In the genomic region with DNA sequence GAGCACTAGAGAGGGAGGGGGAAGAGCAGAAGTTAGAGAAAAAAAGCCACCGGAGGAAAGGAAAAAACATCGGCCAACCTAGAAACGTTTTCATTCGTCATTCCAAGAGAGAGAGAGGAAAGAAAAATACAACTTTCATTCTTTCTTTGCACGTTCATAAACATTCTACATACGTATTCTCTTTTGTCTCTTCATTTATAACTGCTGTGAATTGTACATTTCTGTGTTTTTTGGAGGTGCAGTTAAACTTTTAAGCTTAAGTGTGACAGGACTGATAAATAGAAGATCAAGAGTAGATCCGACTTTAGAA, we compare ENCODE assay signal across 10 cellular contexts. TPM values are rescaled to one million over a fixed set of nuclear protein-coding genes. Genes with fewer than 3 reads are reported as not detected.
DNase-seq lines count a peak whose midpoint lies in the region; ATAC-seq and TF ChIP-seq lines count a peak whose summit lies in the region.
"Had no signal": no experiment of that assay in that cellular context is flagged by ENCODE, and none has a peak within 500 bp of the region (broad histone marks: within the 10 kb centered on the region; RNA-seq: fewer than 3 reads in every experiment).

No MANE protein-coding gene starts in this region.

- no peak overlapping the region for H2BK120ac ChIP-seq in mesenchymal stem cell (ENCODE audit: low read depth, low read length)

- intact Hi-C loops in thyroid gland (cut with DNase I), result no loop called here

- no peaks in the 10 kb centered on the region for H3K4me1 Mint-ChIP-seq in activated T-cell treated with anti-CD3 and anti-CD28 coated beads, Interleukin-2, amount 50 U/mL, for 72 hours (ENCODE audit: low read depth)

- H3K27ac ChIP-seq in coronary artery (peak overlapping the region; percentile 98 to 99), mesenchymal stem cell (ENCODE audit: low read length, poor library complexity, severe bottlenecking) (no peak overlapping the region), thyroid gland (peak overlapping the region; percentile 97 to 100 (median 99))
- no peak overlapping the region for H3K27ac ChIP-seq in effector memory CD4-positive, alpha-beta T cell (ENCODE audit: insufficient read depth, low read length, poor library complexity, severe bottlenecking)

- no peaks in the 10 kb centered on the region for H3K36me3 ChIP-seq in mesenchymal stem cell (ENCODE audit: control insufficient read depth in 1 of 2, insufficient read depth in 2 of 2, low read depth in 1 of 2, low read length in 2 of 2)
- H3K36me3 ChIP-seq in thyroid gland, result peaks cover 25 to 30% of the 10 kb centered on the region in 2 donors
- no peaks in the 10 kb centered on the region for H3K36me3 ChIP-seq in effector memory CD4-positive, alpha-beta T cell (ENCODE audit: control insufficient read depth, insufficient read depth, low read length)
- H3K36me3 ChIP-seq: adrenal gland had no signal

- no peak overlapping the region for H2BK5ac ChIP-seq in mesenchymal stem cell (ENCODE audit: low read depth, low read length, poor library complexity, severe bottlenecking)

- ATAC-seq in activated T-cell treated with anti-CD3 and anti-CD28 coated beads, Interleukin-2, amount 50 U/mL, for 72 hours (replicated peaks in 1 of 2), result no peak
- ATAC-seq in HG03097 (IDR thresholded peaks at IDR 0.05; ENCODE audit: low FRiP score, unreplicated experiment) (no peak), GM19463 (IDR thresholded peaks at IDR 0.05; ENCODE audit: unreplicated experiment) (no peak)

- H3K4me2 ChIP-seq in mesenchymal stem cell (ENCODE audit: low read length, poor library complexity, severe bottlenecking), result peak overlapping the region; percentile 94

- TF ChIP-seq CTCF in coronary artery (IDR thresholded peaks at IDR 0.05), result no peak
- TF ChIP-seq CTCF in thyroid gland (IDR thresholded peaks at IDR 0.05), result no peak

- H2BK15ac ChIP-seq in mesenchymal stem cell (ENCODE audit: low read depth, poor library complexity, severe bottlenecking), result no peak overlapping the region

- peak overlapping the region in 1 of 2 experiments; percentile 52 for H3K18ac ChIP-seq in mesenchymal stem cell (ENCODE audit: low read depth in 1 of 2, low read length in 2 of 2)

- peak overlapping the region; percentile 82 for H3K4me3 ChIP-seq in coronary artery
- peak overlapping the region in 1 of 2 experiments; percentile 83 for H3K4me3 ChIP-seq in mesenchymal stem cell (ENCODE audit: insufficient read depth in 1 of 2, low read depth in 1 of 2, low read length in 2 of 2)
- H3K4me3 ChIP-seq in thyroid gland (replicated peaks in 1 of 3), result peak overlapping the region; percentile 87 to 91 (median 91)
- H3K4me3 ChIP-seq in effector memory CD4-positive, alpha-beta T cell (ENCODE audit: insufficient read depth, low read depth, low read length, poor library complexity, severe bottlenecking), result no peak overlapping the region

- H3K27ac Mint-ChIP-seq in activated T-cell treated with anti-CD3 and anti-CD28 coated beads, Interleukin-2, amount 50 U/mL, for 72 hours, result no peak overlapping the region

- H3K27me3 Mint-ChIP-seq in activated T-cell treated with anti-CD3 and anti-CD28 coated beads, Interleukin-2, amount 50 U/mL, for 72 hours (ENCODE audit: low read depth), result peaks cover 54% of the 10 kb centered on the region

- H2AFZ ChIP-seq in mesenchymal stem cell (ENCODE audit: low read depth, low read length), result peak overlapping the region; percentile 4

- H4K91ac ChIP-seq in mesenchymal stem cell (ENCODE audit: low read length), result no peak overlapping the region

- H2AK5ac ChIP-seq in mesenchymal stem cell (ENCODE audit: low read length, severe bottlenecking), result no peak overlapping the region

- H4K8ac ChIP-seq in mesenchymal stem cell (ENCODE audit: low read length), result no peak overlapping the region

- H3K4ac ChIP-seq in mesenchymal stem cell (ENCODE audit: low read depth in 1 of 2, low read length in 2 of 2), result no peak overlapping the region

- peak in 1 of 2 donors; percentile 26 for TF ChIP-seq POLR2A in thyroid gland (IDR thresholded peaks at IDR 0.05)

- no peaks in the 10 kb centered on the region for H3K9me3 ChIP-seq in mesenchymal stem cell (ENCODE audit: control insufficient read depth, low read length)
- no peaks in the 10 kb centered on the region for H3K9me3 ChIP-seq in thyroid gland
- no peaks in the 10 kb centered on the region for H3K9me3 ChIP-seq in effector memory CD4-positive, alpha-beta T cell (ENCODE audit: control insufficient read depth, low read length)
- H3K9me3 ChIP-seq: adrenal gland had no signal

- no peak overlapping the region for H2BK12ac ChIP-seq in mesenchymal stem cell (ENCODE audit: low read length in 2 of 2)

- peak overlapping the region; percentile 27 to 63 for H3K4me3 Mint-ChIP-seq in activated T-cell treated with anti-CD3 and anti-CD28 coated beads, Interleukin-2, amount 50 U/mL, for 72 hours

- DNase-seq in activated T-cell treated with anti-CD3 and anti-CD28 coated beads, Interleukin-2, amount 50 U/mL, for 72 hours, result no peak
- DNase-seq in activated T-cell treated with anti-CD3 and anti-CD28 coated beads, Interleukin-2, amount 50 U/mL, for 48 hours, result no peak
- DNase-seq in coronary artery (ENCODE audit: low spot score) (no peak), mesenchymal stem cell (peak; percentile 7), thyroid gland (no peak)
- DNase-seq in effector memory CD4-positive, alpha-beta T cell, result no peak
- DNase-seq: ACHN, adrenal gland had no signal

- no peak overlapping the region for H3K14ac ChIP-seq in mesenchymal stem cell (ENCODE audit: low read length in 2 of 2)

- H3K4me1 ChIP-seq in mesenchymal stem cell (ENCODE audit: control insufficient read depth, insufficient read depth, low read depth, low read length) (peaks cover 19% of the 10 kb centered on the region), thyroid gland (peaks cover 16 to 22% of the 10 kb centered on the region in 2 donors)
- no peaks in the 10 kb centered on the region for H3K4me1 ChIP-seq in effector memory CD4-positive, alpha-beta T cell (ENCODE audit: control insufficient read depth, insufficient read depth, low read length, poor library complexity, severe bottlenecking)

- no peak overlapping the region for H3K23ac ChIP-seq in mesenchymal stem cell (ENCODE audit: low read length in 2 of 2)

- peaks cover 0 to 2% of the 10 kb centered on the region in 2 donors for H3K36me3 Mint-ChIP-seq in activated T-cell treated with anti-CD3 and anti-CD28 coated beads, Interleukin-2, amount 50 U/mL, for 72 hours (ENCODE audit: insufficient read depth in 2 of 2)

- H3K79me1 ChIP-seq in mesenchymal stem cell (replicated peaks; ENCODE audit: low read length, poor library complexity, severe bottlenecking), result no peaks in the 10 kb centered on the region

- H3K27me3 ChIP-seq in mesenchymal stem cell (ENCODE audit: control insufficient read depth in 1 of 2, insufficient read depth in 1 of 2, low read length in 2 of 2), result peaks cover 5 to 39% of the 10 kb centered on the region in 2 experiments
- H3K27me3 ChIP-seq in thyroid gland, result no peaks in the 10 kb centered on the region
- H3K27me3 ChIP-seq in effector memory CD4-positive, alpha-beta T cell (replicated peaks; ENCODE audit: control insufficient read depth, insufficient read depth, low read length, poor library complexity, severe bottlenecking), result no peaks in the 10 kb centered on the region

- 0% methylated on average over 3 of the region's 7 CpGs for WGBS in mesenchymal stem cell
- 3% methylated on average over 7 of the region's 7 CpGs for WGBS in thyroid gland, 2 donors

- no peaks in the 10 kb centered on the region for H3K9me3 Mint-ChIP-seq in activated T-cell treated with anti-CD3 and anti-CD28 coated beads, Interleukin-2, amount 50 U/mL, for 72 hours

- H3K9ac ChIP-seq in mesenchymal stem cell (ENCODE audit: low read length), result peak overlapping the region; percentile 90

RNA-seq across cellular contexts. Expression of a gene that starts 2.0 kb away (rescaled TPM):
- total RNA-seq in activated T-cell treated with anti-CD3 and anti-CD28 coated beads, Interleukin-2, amount 50 U/mL, for 72 hours, result not detected
- 0.76 TPM for polyA plus RNA-seq in mesenchymal stem cell (2013, experiment 1 of 2)
- 0.68 TPM for polyA plus RNA-seq in mesenchymal stem cell (2013, experiment 2 of 2)
- 100 to 1,000 TPM; 333 to 768 (median 629) TPM for total RNA-seq in thyroid gland

Comparison
In these comparisons a context has a peak if more than half of its experiments do, and no peak if none do; other contexts are left out.
1. H3K27ac ChIP-seq: peak in coronary artery (2 of 2) and thyroid gland (3 of 3); none in mesenchymal stem cell (single experiment) and effector memory CD4-positive, alpha-beta T cell (single experiment).
2. RNA of a gene that starts 2.0 kb away (total RNA-seq): 333 to 768 TPM in thyroid gland; not detected in activated T-cell treated with anti-CD3 and anti-CD28 coated beads, Interleukin-2, amount 50 U/mL, for 72 hours; every median in the first group is over 100 times any median in the second.